ENCODE assay signal across 8 cellular contexts in the genomic region with DNA sequence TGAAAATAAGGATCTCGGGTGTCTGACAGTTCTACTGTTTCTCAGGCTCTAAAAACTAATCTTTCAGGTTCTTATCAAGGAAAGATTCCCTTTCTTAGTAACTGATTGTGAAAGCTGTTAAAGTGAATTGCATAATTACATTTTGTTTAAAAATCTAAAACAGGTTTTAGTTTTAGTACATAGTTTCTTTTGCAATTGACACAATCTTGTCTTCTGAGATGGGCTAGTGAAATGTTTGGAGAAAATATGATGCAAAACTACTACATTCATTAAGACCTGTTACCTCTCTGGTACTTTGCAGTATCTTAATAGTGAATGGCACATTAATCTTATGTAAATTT.
DNase-seq lines count a peak whose midpoint lies in the region; ATAC-seq, FAIRE-seq and TF ChIP-seq lines count a peak whose summit lies in the region.

No MANE protein-coding gene starts in this region.

- H3K27ac ChIP-seq in PC-9 = no peak overlapping the region
- H3K27ac ChIP-seq in kidney (ENCODE audit: low read depth in 2 of 2, low read length in 2 of 2) = no peak overlapping the region

- no peaks in the 10 kb centered on the region for H3K9me2 ChIP-seq in PC-9 (ENCODE audit: insufficient read depth)

- DNase-seq in CD14-positive monocyte (ENCODE audit: low spot score) (no peak), T-helper 17 cell (no peak), immature natural killer cell (no peak), NCI-H1048 (lab: John Stamatoyannopoulos, UW) (no peak), cardiac septum (ENCODE audit: low spot score) (no peak), PC-9 (no peak), kidney (no peak)

- intact Hi-C loops in CD14-positive monocyte (cut with micrococcal nuclease) = loop anchor here (5.0 to 10.0 kb wide), 2 partner anchors 629 to 1051 kb away; no protein-coding TSS in a partner anchor
- intact Hi-C loops in cardiac septum (cut with DNase I) = no loop called here
- intact Hi-C loops in PC-9 (cut with micrococcal nuclease; ENCODE audit: unreplicated experiment) = loop anchor here (10.0 kb wide), 1 partner anchor 1121 kb away; no protein-coding TSS in a partner anchor
- intact Hi-C loops in kidney (cut with DNase I) = no loop called here

- CTCF ChIA-PET in PC-9 (lab: Charles Lee) = no interaction called here

- H3K4me1 Mint-ChIP-seq in CD14-positive monocyte = peaks cover 30% of the 10 kb centered on the region
- peaks cover 39% of the 10 kb centered on the region for H3K4me1 Mint-ChIP-seq in T-helper 17 cell
- H3K4me1 Mint-ChIP-seq in immature natural killer cell = peaks cover 43 to 85% of the 10 kb centered on the region in 2 donors

- no peak overlapping the region for H2AFZ ChIP-seq in PC-9

- H3K4me1 ChIP-seq in PC-9 (replicated peaks; ENCODE audit: insufficient read depth) = no peaks in the 10 kb centered on the region
- no peaks in the 10 kb centered on the region for H3K4me1 ChIP-seq in kidney (ENCODE audit: control insufficient read depth in 1 of 2, insufficient read depth in 1 of 2, low read depth in 1 of 2, low read length in 2 of 2)

- no peak overlapping the region for H3K4me3 ChIP-seq in PC-9
- H3K4me3 ChIP-seq in kidney (ENCODE audit: low read length in 2 of 2) = peak overlapping the region in 1 of 2 donors; percentile 21

- H3K9me3 Mint-ChIP-seq in CD14-positive monocyte (no peaks in the 10 kb centered on the region), immature natural killer cell (no peaks in the 10 kb centered on the region)

- no peaks in the 10 kb centered on the region for H3K79me2 ChIP-seq in PC-9 (ENCODE audit: low read depth)

- TF ChIP-seq CTCF in CD14-positive monocyte (IDR thresholded peaks at IDR 0.05) (no peak), PC-9 (conservative IDR thresholded peaks at IDR 0.05) (no peak), kidney (IDR thresholded peaks at IDR 0.05; ENCODE audit: borderline replicate concordance, extremely low read depth, insufficient read depth) (no peak)

- H3K27me3 ChIP-seq in PC-9 (ENCODE audit: insufficient read depth, low read depth) = no peaks in the 10 kb centered on the region

- H3K4me3 Mint-ChIP-seq in CD14-positive monocyte (peak overlapping the region; percentile 74 to 92), T-helper 17 cell (peak overlapping the region; percentile 97), immature natural killer cell (peak overlapping the region; percentile 84 to 94 (median 87))

- no peak for FAIRE-seq in kidney (lab: Jason Lieb, UNC)

- H3K36me3 Mint-ChIP-seq in CD14-positive monocyte (peaks cover 27 to 33% of the 10 kb centered on the region in 2 donors), T-helper 17 cell (ENCODE audit: low read depth) (peaks cover 3% of the 10 kb centered on the region), immature natural killer cell (peaks cover 0 to 12% (median 4%) of the 10 kb centered on the region in 3 donors)

- no TSS peak for BruUV-seq in PC-9 (replicated peaks; lab: Mats Ljungman, UMichigan)

- H3K27me3 Mint-ChIP-seq in CD14-positive monocyte (ENCODE audit: low read depth in 3 of 3) (peaks cover 0 to 2% (median 1%) of the 10 kb centered on the region in 3 donors), T-helper 17 cell (no peaks in the 10 kb centered on the region), immature natural killer cell (ENCODE audit: low read depth in 3 of 3) (peaks cover 0 to 12% (median 3%) of the 10 kb centered on the region in 3 donors)

- peak; percentile 4 for ATAC-seq in GM21526 (IDR thresholded peaks at IDR 0.05; ENCODE audit: low FRiP score, unreplicated experiment)
- no peak for ATAC-seq in T-helper 17 cell

- no peaks in the 10 kb centered on the region for H3K9me3 ChIP-seq in T-helper 17 cell (ENCODE audit: control insufficient read depth, low read length, poor library complexity, severe bottlenecking)
- no peaks in the 10 kb centered on the region for H3K9me3 ChIP-seq in PC-9 (ENCODE audit: insufficient read depth, low read depth)
- H3K9me3 ChIP-seq in kidney (ENCODE audit: control insufficient read depth in 1 of 2, low read length in 2 of 2) = no peaks in the 10 kb centered on the region

- H3F3A ChIP-seq in PC-9 (ENCODE audit: insufficient read depth, low read depth) = no peaks in the 10 kb centered on the region

- no peak overlapping the region for H3K9ac ChIP-seq in kidney (ENCODE audit: low read length in 2 of 2)

- H4K20me1 ChIP-seq in PC-9 (ENCODE audit: insufficient read depth) = no peaks in the 10 kb centered on the region

- POLR2A ChIA-PET in PC-9 (lab: Charles Lee; ENCODE audit: unreplicated experiment) = interaction anchor here (0.6 kb wide), 1 partner anchor 19 kb away, joined by 5 read pairs; no protein-coding TSS in a partner anchor

- H3K4me2 ChIP-seq in PC-9 = no peak overlapping the region

- H3K27ac Mint-ChIP-seq in CD14-positive monocyte = no peak overlapping the region
- peak overlapping the region; percentile 98 for H3K27ac Mint-ChIP-seq in T-helper 17 cell
- peak overlapping the region; percentile 84 to 90 (median 88) for H3K27ac Mint-ChIP-seq in immature natural killer cell

- H3K36me3 ChIP-seq in PC-9 (ENCODE audit: low read depth) (no peaks in the 10 kb centered on the region), kidney (ENCODE audit: control insufficient read depth in 1 of 2, insufficient read depth in 2 of 2, low read length in 2 of 2) (no peaks in the 10 kb centered on the region)

Comparison
In these comparisons a context has a peak if more than half of its experiments do, and no peak if none do; other contexts are left out.
1. H3K27ac Mint-ChIP-seq: peak in T-helper 17 cell (single experiment) and immature natural killer cell (6 of 6); none in CD14-positive monocyte (0 of 7).
2. intact Hi-C loops: an anchor here in CD14-positive monocyte (5.0 to 10.0 kb wide) and PC-9 (10.0 kb wide); none called in cardiac septum and kidney.
3. Peak in every context shown above with its lines, with median percentiles within 50 percentile points of each other: H3K4me3 Mint-ChIP-seq.